8 cellular contexts compared by ENCODE assay signal in the genomic region with DNA sequence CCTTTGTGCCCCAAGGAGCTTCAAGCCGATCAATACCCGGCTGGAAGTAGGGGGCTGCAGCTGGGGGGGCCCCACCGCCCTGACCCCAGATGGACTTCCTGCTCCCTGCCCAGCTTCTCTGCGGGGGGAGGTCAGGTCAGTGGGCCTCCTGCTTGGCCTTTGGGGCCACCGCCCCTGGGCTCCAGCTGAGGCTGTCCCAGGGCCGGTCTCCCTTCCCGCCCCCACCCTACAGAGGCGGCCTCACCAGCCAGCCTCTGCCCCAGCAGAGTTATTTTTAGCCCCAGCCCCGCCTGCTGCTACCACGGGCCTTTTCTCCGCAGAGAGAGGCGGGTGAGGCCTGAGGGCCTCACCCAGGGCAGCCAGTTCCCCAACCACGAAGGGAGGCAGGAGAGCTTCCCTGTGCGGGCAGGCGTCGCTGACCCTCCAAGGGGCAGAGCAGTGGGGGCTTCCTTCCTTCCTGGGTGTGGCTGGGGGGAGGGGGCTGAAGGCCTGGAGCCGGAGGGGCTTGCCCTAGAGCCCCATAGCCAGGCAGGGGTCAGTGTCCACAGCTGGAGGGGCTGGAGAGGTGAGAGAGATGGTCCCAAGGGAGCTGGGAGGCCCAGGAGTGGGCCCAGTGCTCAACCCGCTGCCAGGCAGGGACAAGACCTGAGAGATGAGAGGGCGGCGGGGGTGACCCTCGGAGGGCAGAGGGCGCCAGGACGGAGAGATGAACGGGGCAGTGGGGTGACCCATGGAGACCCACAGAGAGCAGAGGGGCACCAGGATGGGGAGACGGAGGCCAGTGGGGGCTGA. TPM values are rescaled to one million over a fixed set of nuclear protein-coding genes. Genes with fewer than 3 reads are reported as not detected.
DNase-seq lines count a peak whose midpoint lies in the region; ATAC-seq, FAIRE-seq and TF ChIP-seq lines count a peak whose summit lies in the region.

No MANE protein-coding gene starts in this region.

- H3K4me3 ChIP-seq in DND-41 (ENCODE audit: low read depth in 1 of 2, low read length in 2 of 2), result no peak overlapping the region
- no peak overlapping the region for H3K4me3 ChIP-seq in GM12878
- H3K4me3 ChIP-seq in stomach smooth muscle (ENCODE audit: low read length in 2 of 2), result peak overlapping the region in 1 of 2 donors; percentile 60

- peaks cover 17% of the 10 kb centered on the region for H4K20me1 ChIP-seq in DND-41 (ENCODE audit: insufficient read depth, low read length)
- H4K20me1 ChIP-seq in GM12878 (ENCODE audit: control insufficient read depth, insufficient read depth), result no peaks in the 10 kb centered on the region

- H3K4me1 ChIP-seq in DND-41 (ENCODE audit: insufficient read depth, low read length), result no peaks in the 10 kb centered on the region
- H3K4me1 ChIP-seq in GM12878 (ENCODE audit: control insufficient read depth, insufficient read depth, low read length), result peaks cover 26% of the 10 kb centered on the region
- peaks cover 64% of the 10 kb centered on the region for H3K4me1 ChIP-seq in stomach smooth muscle (ENCODE audit: control insufficient read depth, insufficient read depth, low read length)

- DNase-seq in DND-41 (no peak), NCI-H82 (lab: John Stamatoyannopoulos, UW) (peak; percentile 82), GM12878 (ENCODE audit: low read depth, low spot score) (no peak), left lobe of liver (ENCODE audit: low spot score) (no peak), activated gamma-delta T cell (lab: John Stamatoyannopoulos, UW) (no peak)

- FAIRE-seq in GM12878 (lab: Jason Lieb, UNC), result no peak

- 0 out of 2 replicates have a peak, but pooled peaks have one; percentile 26 for TF ChIP-seq POLR2A in GM12878 (IDR thresholded peaks at IDR 0.05; ENCODE audit: low read depth, low read length)

- H3K9ac ChIP-seq in DND-41 (ENCODE audit: low read depth, low read length) (no peak overlapping the region), GM12878 (ENCODE audit: control insufficient read depth, insufficient read depth, low read length) (peak overlapping the region; percentile 56), stomach smooth muscle (ENCODE audit: low read length in 2 of 2) (peak overlapping the region; percentile 71 to 73)

- H3K9me3 ChIP-seq in DND-41 (ENCODE audit: insufficient read depth, low read length, severe bottlenecking) (peaks cover 2% of the 10 kb centered on the region), GM12878 (replicated peaks; ENCODE audit: control insufficient read depth, insufficient read depth, low read length) (no peaks in the 10 kb centered on the region), stomach smooth muscle (ENCODE audit: control insufficient read depth in 2 of 2, low read length in 2 of 2) (no peaks in the 10 kb centered on the region)

- TF ChIP-seq CTCF in DND-41 (IDR thresholded peaks at IDR 0.05; ENCODE audit: borderline replicate concordance, extremely low read depth, low read length, poor library complexity, severe bottlenecking), result no peak
- no peak for TF ChIP-seq CTCF in GM12878 (IDR thresholded peaks at IDR 0.05 in 2 of 3, conservative IDR thresholded peaks at IDR 0.05 in 1 of 3; ENCODE audit: control insufficient read depth in 2 of 3, extremely low read depth in 1 of 3, insufficient read depth in 1 of 3, low read depth in 3 of 3, low read length in 3 of 3)

- RAD21 ChIA-PET in GM12878 (lab: Charles Lee; ENCODE audit: unreplicated experiment), result interaction anchor here (0.6 kb wide), 1 partner anchor 33 kb away, joined by 3 read pairs; no protein-coding TSS in a partner anchor

- SMC1A ChIA-PET in GM12878 (lab: Charles Lee; ENCODE audit: uncharacterized antibody, unreplicated experiment), result no interaction called here

- no peaks in the 10 kb centered on the region for H3K27me3 ChIP-seq in DND-41 (ENCODE audit: insufficient read depth, low read length, poor library complexity)
- no peaks in the 10 kb centered on the region; a peak in 1 of 4 replicates for H3K27me3 ChIP-seq in GM12878 (replicated peaks in 1 of 2; ENCODE audit: control insufficient read depth in 2 of 2, insufficient read depth in 2 of 2, low read length in 1 of 2)
- no peaks in the 10 kb centered on the region for H3K27me3 ChIP-seq in stomach smooth muscle (ENCODE audit: control insufficient read depth in 1 of 2, insufficient read depth in 2 of 2, low read length in 2 of 2)

- CTCF ChIA-PET in GM12878 (lab: Yijun Ruan, JAX), result interaction anchor here (1.1 to 1.5 kb wide), 2 partner anchors 22 to 25 kb away, joined by 5 to 8 read pairs; no protein-coding TSS in a partner anchor

- H3K27ac ChIP-seq in DND-41 (ENCODE audit: low read length), result no peak overlapping the region
- H3K27ac ChIP-seq in GM12878 (ENCODE audit: control insufficient read depth, insufficient read depth), result peak overlapping the region; percentile 61
- H3K27ac ChIP-seq in stomach smooth muscle (ENCODE audit: low read length), result peak overlapping the region; percentile 94

- ATAC-seq in DND-41 (ENCODE audit: insufficient read depth, low read depth), result peak; percentile 18; the same call in 1 of the 3 replicates
- peak; percentile 48 for ATAC-seq in GM21825 (IDR thresholded peaks at IDR 0.05; ENCODE audit: unreplicated experiment)
- peak; percentile 79 for ATAC-seq in GM12878
- peak; percentile 66 for ATAC-seq in left lobe of liver
- ATAC-seq in HG03095 (IDR thresholded peaks at IDR 0.05; ENCODE audit: unreplicated experiment), result no peak

- intact Hi-C loops in GM12878 (cut with micrococcal nuclease; ENCODE audit: unreplicated experiment), result no loop called here

- H3K36me3 ChIP-seq in DND-41 (ENCODE audit: insufficient read depth, low read length), result no peaks in the 10 kb centered on the region
- H3K36me3 ChIP-seq in GM12878 (ENCODE audit: control insufficient read depth in 2 of 2, insufficient read depth in 2 of 2, low read length in 1 of 2), result no peaks in the 10 kb centered on the region
- H3K36me3 ChIP-seq in stomach smooth muscle (ENCODE audit: control insufficient read depth in 2 of 2, insufficient read depth in 2 of 2, low read length in 2 of 2), result no peaks in the 10 kb centered on the region

- TF ChIP-seq EP300 in GM12878 (IDR thresholded peaks at IDR 0.05; ENCODE audit: borderline replicate concordance in 1 of 2, control insufficient read depth in 1 of 2, low read depth in 2 of 2, low read length in 2 of 2), result no peak

- WGBS in GM12878 (ENCODE audit: insufficient coverage, insufficient replicate concordance, low lambda C conversion rate, missing lambda C conversion rate), result 10% methylated on average over 19 of the region's 25 CpGs

- TF ChIP-seq RAD21 in GM12878 (IDR thresholded peaks at IDR 0.05; ENCODE audit: insufficient read depth, low read depth, low read length), result no peak

- POLR2A ChIA-PET in GM12878 (lab: Charles Lee), result interaction anchor here (0.6 to 0.7 kb wide), 2 partner anchors 23 to 130 kb away, joined by 3 to 7 read pairs; no protein-coding TSS in a partner anchor

- in situ Hi-C loops in GM12878 (cut with MboI), result no loop called here

- no peak overlapping the region for H3K4me2 ChIP-seq in DND-41 (ENCODE audit: insufficient read depth, low read length)
- peak overlapping the region; percentile 62 for H3K4me2 ChIP-seq in GM12878 (ENCODE audit: control insufficient read depth, insufficient read depth)

- H3K79me2 ChIP-seq in DND-41 (ENCODE audit: insufficient read depth, low read length) (no peaks in the 10 kb centered on the region), GM12878 (ENCODE audit: control insufficient read depth, insufficient read depth, low read length) (no peaks in the 10 kb centered on the region)

- BruUV-seq in GM12878 (replicated peaks; lab: Mats Ljungman, UMichigan), result no TSS peak

- H2AFZ ChIP-seq in DND-41 (ENCODE audit: low read depth, low read length), result no peak overlapping the region
- H2AFZ ChIP-seq in GM12878 (ENCODE audit: control insufficient read depth, low read depth, low read length), result peak overlapping the region; percentile 81

TF ChIP-seq in GM12878, 131 proteins besides CTCF, POLR2A, EP300 and RAD21 (continues in another document):
- 0 out of 4 replicates have a peak, but pooled peaks of 1 of the 2 experiments have one; percentile 15 for TF ChIP-seq BHLHE40 (IDR thresholded peaks at IDR 0.05; ENCODE audit: borderline replicate concordance in 1 of 2, low read depth in 2 of 2, low read length in 1 of 2)
- TF ChIP-seq FOXK2 (IDR thresholded peaks at IDR 0.05), result no peak

RNA-seq across cellular contexts. Expression of gene PWWP2B, which starts 24.6 kb away (rescaled TPM):
- total RNA-seq in GM12878 (2013; cell fraction: nucleolus; rRNA removed), result 0.44 and 0.90 TPM in 2 replicates
- 0.38 and 0.56 TPM in 2 replicates for total RNA-seq in GM12878 (2014; rRNA removed)
- total RNA-seq in GM12878 (2014; rRNA removed; fragmentation: Illumina TruSeq; extraction: Trizol), result 0.04 TPM in 1 of 2 replicates, not detected in the other
- total RNA-seq in GM12878 (2021), result 0.72 and 0.87 TPM in 2 replicates
- polyA plus RNA-seq in GM12878 (2011; ENCODE audit: low read depth), result not detected
- not detected in 2 replicates for polyA plus RNA-seq in GM12878 (2011; rRNA removed)
- 0.03 TPM in 1 of 2 replicates, not detected in the other for polyA plus RNA-seq in GM12878 (2011; cell fraction: cytosol; rRNA removed)
- not detected in 2 replicates for polyA plus RNA-seq in GM12878 (2011; cell fraction: nucleus; rRNA removed)
- 0.22 and 0.49 TPM in 2 replicates for polyA plus RNA-seq in GM12878 (2012)
- 0.04 TPM in 1 of 2 replicates, not detected in the other for polyA plus RNA-seq in GM12878 (2014; fragmentation: Illumina TruSeq; extraction: Trizol)
- not detected for polyA plus RNA-seq in GM12878 (2014; fragmentation: Nextera tagmentation; extraction: Ambion mirVana)
- 0.30 and 0.59 TPM in 2 replicates for polyA plus RNA-seq in GM12878 (2014; rRNA removed)
- under 1 TPM in 1 of 2 experiments, not detected in 1; 0.14 TPM for polyA plus RNA-seq in GM12878 (2016; fragmentation: Nextera tagmentation; extraction: Ambion mirVana)
- not detected in 2 replicates for polyA minus RNA-seq in GM12878 (2011; rRNA and poly(A)+ RNA removed)
- 0.67 TPM in 1 of 2 replicates, not detected in the other for polyA minus RNA-seq in GM12878 (2011; cell fraction: cytosol; rRNA and poly(A)+ RNA removed)
- polyA minus RNA-seq in GM12878 (2011; cell fraction: nucleus; rRNA and poly(A)+ RNA removed), result not detected in 2 replicates
- 5.8 TPM for total RNA-seq in left lobe of liver
